Comparison of ENCODE assay signal across 1 cellular context in genomic region chr1:182288749-182289604, GRCh38.
TF ChIP-seq lines count a peak whose summit lies in the region.

No MANE protein-coding gene starts in this region.

TF ChIP-seq in HepG2, 621 proteins besides CTCF, POLR2A, EP300 and RAD21 (continued from another document and continues in another):
- TF ChIP-seq PRDM15 (CRISPR knock-in tag; IDR thresholded peaks at IDR 0.05) (no peak), NFAT5 (CRISPR knock-in tag; IDR thresholded peaks at IDR 0.05) (no peak), ZNF136 (CRISPR knock-in tag; IDR thresholded peaks at IDR 0.05; ENCODE audit: low read depth) (no peak), ZKSCAN5 (CRISPR knock-in tag; IDR thresholded peaks at IDR 0.05) (no peak), HMGA1 (CRISPR knock-in tag; conservative IDR thresholded peaks at IDR 0.05) (no peak), MLLT10 (CRISPR knock-in tag; IDR thresholded peaks at IDR 0.05) (no peak), ZNF550 (CRISPR knock-in tag; IDR thresholded peaks at IDR 0.05; ENCODE audit: borderline replicate concordance) (no peak), ZSCAN25 (CRISPR knock-in tag; IDR thresholded peaks at IDR 0.05) (no peak; the same call in 1 of the 2 replicates), ZNF503 (CRISPR knock-in tag; IDR thresholded peaks at IDR 0.05) (peak; percentile 83; the same call in 1 of the 2 replicates), CREB3 (CRISPR knock-in tag; IDR thresholded peaks at IDR 0.05) (no peak), ZNF790 (CRISPR knock-in tag; IDR thresholded peaks at IDR 0.05; ENCODE audit: borderline replicate concordance) (no peak), ZNF749 (CRISPR knock-in tag; IDR thresholded peaks at IDR 0.05; ENCODE audit: borderline replicate concordance) (no peak), HHEX (CRISPR knock-in tag; IDR thresholded peaks at IDR 0.05) (no peak), SALL2 (CRISPR knock-in tag; IDR thresholded peaks at IDR 0.05) (no peak), AKNA (CRISPR knock-in tag; IDR thresholded peaks at IDR 0.05; ENCODE audit: borderline replicate concordance) (no peak), ZNF704 (CRISPR knock-in tag; IDR thresholded peaks at IDR 0.05; ENCODE audit: borderline replicate concordance) (no peak), SAFB2 (CRISPR knock-in tag; IDR thresholded peaks at IDR 0.05; ENCODE audit: borderline replicate concordance, low read depth) (no peak; the same call in 1 of the 2 replicates), HNF1A (IDR thresholded peaks at IDR 0.05; ENCODE audit: low read depth) (peak; percentile 67), HNF1A (CRISPR knock-in tag; IDR thresholded peaks at IDR 0.05; ENCODE audit: borderline replicate concordance) (peak; percentile 78; the same call in 1 of the 2 replicates), NPAS2 (CRISPR knock-in tag; IDR thresholded peaks at IDR 0.05; ENCODE audit: borderline replicate concordance) (no peak), SRY (CRISPR knock-in tag; IDR thresholded peaks at IDR 0.05) (no peak), MYPOP (CRISPR knock-in tag; IDR thresholded peaks at IDR 0.05) (no peak), MAX (IDR thresholded peaks at IDR 0.05) (peak; percentile 58; the same call in 1 of the 2 replicates), CHD2 (IDR thresholded peaks at IDR 0.05; ENCODE audit: low read depth, low read length) (no peak), MED8 (CRISPR knock-in tag; IDR thresholded peaks at IDR 0.05; ENCODE audit: insufficient replicate concordance) (peak; percentile 77)
